In the genomic region with DNA sequence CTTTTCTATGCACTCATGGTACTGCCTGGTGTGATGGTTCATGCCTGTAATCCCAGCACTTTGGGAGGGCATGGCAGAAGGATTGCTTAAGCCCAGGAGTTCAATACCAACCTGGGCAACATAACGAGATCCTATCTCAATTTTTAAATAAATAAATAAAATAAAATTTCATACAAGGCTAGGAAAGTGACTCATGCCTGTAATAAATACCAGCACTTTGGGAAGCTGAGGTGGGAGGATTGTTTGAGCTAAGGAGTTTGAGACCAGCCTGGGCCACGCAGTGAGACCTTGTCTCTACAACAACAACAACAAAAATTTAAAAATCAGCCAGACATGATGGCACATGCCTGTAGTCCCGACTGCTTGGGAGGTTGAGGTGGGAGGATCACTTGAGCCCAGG, we compare ENCODE assay signal across 12 cellular contexts.
"Had no signal": no experiment of that assay in that cellular context is flagged by ENCODE, and none has a peak within 500 bp of the region (broad histone marks: within the 10 kb centered on the region; RNA-seq: fewer than 3 reads in every experiment).

No MANE protein-coding gene starts in this region.

- H3K27me3 Mint-ChIP-seq: activated naive CD4-positive, alpha-beta T cell treated with anti-CD3 and anti-CD28 coated beads, Interleukin-2, amount 50 U/mL, for 24 hours had no signal

- H3K36me3 ChIP-seq: brain microvascular endothelial cell, esophagus squamous epithelium, lower lobe of right lung, neural progenitor cell, pancreas, stomach had no signal

- H3K4me1 ChIP-seq: lower lobe of right lung, pancreas had no signal

- H3K4me3 Mint-ChIP-seq: activated naive CD4-positive, alpha-beta T cell treated with anti-CD3 and anti-CD28 coated beads, Interleukin-2, amount 50 U/mL, for 24 hours; neural progenitor cell had no signal

- H3K36me3 Mint-ChIP-seq: activated naive CD4-positive, alpha-beta T cell treated with anti-CD3 and anti-CD28 coated beads, Interleukin-2, amount 50 U/mL, for 24 hours had no signal

- H3K9me3 ChIP-seq: esophagus squamous epithelium, lower lobe of right lung, pancreas, stomach had no signal

- H3K27ac ChIP-seq: brain microvascular endothelial cell, esophagus squamous epithelium, lower lobe of right lung, neural progenitor cell, pancreas, stomach had no signal

- H3K9me3 Mint-ChIP-seq: activated naive CD4-positive, alpha-beta T cell treated with anti-CD3 and anti-CD28 coated beads, Interleukin-2, amount 50 U/mL, for 24 hours; neural progenitor cell had no signal

- H3K4me1 Mint-ChIP-seq: activated naive CD4-positive, alpha-beta T cell treated with anti-CD3 and anti-CD28 coated beads, Interleukin-2, amount 50 U/mL, for 24 hours had no signal

- H2AFZ ChIP-seq: neural progenitor cell had no signal

- H3K4me3 ChIP-seq: esophagus squamous epithelium, lower lobe of right lung, neural progenitor cell, pancreas, stomach had no signal

- H3K27me3 ChIP-seq: brain microvascular endothelial cell, esophagus squamous epithelium, neural progenitor cell, pancreas, stomach had no signal

- H3K27ac Mint-ChIP-seq: activated naive CD4-positive, alpha-beta T cell treated with anti-CD3 and anti-CD28 coated beads, Interleukin-2, amount 50 U/mL, for 24 hours; neural progenitor cell had no signal

- H3K4me2 ChIP-seq: neural progenitor cell had no signal

- DNase-seq: activated CD4-positive, alpha-beta T cell treated with anti-CD3 and anti-CD28 coated beads, Interleukin-2, amount 50 U/mL, for 4 hours; activated effector memory CD4-positive, alpha-beta T cell treated with Interleukin-2 at 50 U/mL for 16 hours; activated T-cell treated with anti-CD3 and anti-CD28 coated beads, Interleukin-2, amount 50 U/mL, for 1 hour; esophagus squamous epithelium; lower lobe of right lung; midbrain; pancreas; stimulated activated CD4-positive, alpha-beta T cell treated with anti-CD3 and anti-CD28 coated beads, Interleukin-15, amount 100 ng/mL, for 24 hours; stomach had no signal

- H3K9ac ChIP-seq: neural progenitor cell had no signal
